ENCODE assay signal across 22 cellular contexts in genomic region chr15:78425643-78426042, GRCh38. TPM values are rescaled to one million over a fixed set of nuclear protein-coding genes. Genes with fewer than 3 reads are reported as not detected.
DNase-seq lines count a peak whose midpoint lies in the region; ATAC-seq and TF ChIP-seq lines count a peak whose summit lies in the region.
"Had no signal": no experiment of that assay in that cellular context is flagged by ENCODE, and none has a peak within 500 bp of the region (broad histone marks: within the 10 kb centered on the region; RNA-seq: fewer than 3 reads in every experiment).

No MANE protein-coding gene starts in this region.

- H3K27ac Mint-ChIP-seq in activated naive CD8-positive, alpha-beta T cell treated with anti-CD3 and anti-CD28 coated beads, Interleukin-2, amount 50 U/mL, for 24 hours, result no peak overlapping the region
- H3K27ac Mint-ChIP-seq: activated naive CD4-positive, alpha-beta T cell treated with anti-CD3 and anti-CD28 coated beads, Interleukin-2, amount 50 U/mL, for 24 hours; CD8-positive, alpha-beta T cell; GM23338; memory B cell had no signal

- H3K4me2 ChIP-seq in BLaER1 treated with 17β-estradiol and CSF1 and Interleukin-3, amounts not matched to agents 10 nM and 100 nM, result peak overlapping the region; percentile 44 to 68 (median 56); a peak in 20 of 22 replicates
- no peak overlapping the region for H3K4me2 ChIP-seq in smooth muscle cell
- H3K4me2 ChIP-seq: GM23338 had no signal

- no peak for TF ChIP-seq CTCF in smooth muscle cell (IDR thresholded peaks at IDR 0.05; ENCODE audit: borderline replicate concordance, insufficient read depth, poor library complexity, severe bottlenecking)

- no peak overlapping the region for H3K4me3 ChIP-seq in BLaER1 treated with 17β-estradiol and CSF1 and Interleukin-3, amounts not matched to agents 10 nM and 100 nM
- H3K4me3 ChIP-seq in smooth muscle cell, result no peak overlapping the region
- H3K4me3 ChIP-seq: GM23338, heart left ventricle, testis, vagina had no signal

- no peaks in the 10 kb centered on the region for H3K36me3 Mint-ChIP-seq in activated naive CD8-positive, alpha-beta T cell treated with anti-CD3 and anti-CD28 coated beads, Interleukin-2, amount 50 U/mL, for 24 hours (ENCODE audit: low read depth)
- H3K36me3 Mint-ChIP-seq: activated naive CD4-positive, alpha-beta T cell treated with anti-CD3 and anti-CD28 coated beads, Interleukin-2, amount 50 U/mL, for 24 hours; CD8-positive, alpha-beta T cell; memory B cell had no signal

- H3K36me3 ChIP-seq in BLaER1 treated with 17β-estradiol and CSF1 and Interleukin-3, amounts not matched to agents 10 nM and 100 nM, result no peaks in the 10 kb centered on the region
- H3K36me3 ChIP-seq in smooth muscle cell (ENCODE audit: low read depth), result no peaks in the 10 kb centered on the region
- H3K36me3 ChIP-seq: heart left ventricle, vagina, WERI-Rb-1 had no signal

- no peak overlapping the region for H2AFZ ChIP-seq in smooth muscle cell (ENCODE audit: low read depth)
- H2AFZ ChIP-seq: GM23338 had no signal

- peaks cover 17% of the 10 kb centered on the region for H3K4me1 Mint-ChIP-seq in activated naive CD8-positive, alpha-beta T cell treated with anti-CD3 and anti-CD28 coated beads, Interleukin-2, amount 50 U/mL, for 24 hours
- H3K4me1 Mint-ChIP-seq: GM23338 had no signal

- H3K9me3 Mint-ChIP-seq in activated naive CD8-positive, alpha-beta T cell treated with anti-CD3 and anti-CD28 coated beads, Interleukin-2, amount 50 U/mL, for 24 hours, result no peaks in the 10 kb centered on the region
- H3K9me3 Mint-ChIP-seq: activated naive CD4-positive, alpha-beta T cell treated with anti-CD3 and anti-CD28 coated beads, Interleukin-2, amount 50 U/mL, for 24 hours; CD8-positive, alpha-beta T cell; central memory CD8-positive, alpha-beta T cell; GM23338; memory B cell had no signal

- peak overlapping the region; percentile 0 for H3K4me3 Mint-ChIP-seq in activated naive CD8-positive, alpha-beta T cell treated with anti-CD3 and anti-CD28 coated beads, Interleukin-2, amount 50 U/mL, for 24 hours
- H3K4me3 Mint-ChIP-seq: activated naive CD4-positive, alpha-beta T cell treated with anti-CD3 and anti-CD28 coated beads, Interleukin-2, amount 50 U/mL, for 24 hours; CD8-positive, alpha-beta T cell; central memory CD8-positive, alpha-beta T cell; GM23338; memory B cell had no signal

- H4K20me1 ChIP-seq in BLaER1 treated with 17β-estradiol and CSF1 and Interleukin-3, amounts not matched to agents 10 nM and 100 nM, result no peaks in the 10 kb centered on the region
- no peaks in the 10 kb centered on the region for H4K20me1 ChIP-seq in smooth muscle cell (ENCODE audit: low read depth)

- peaks cover 0 to 9% (median 0%) of the 10 kb centered on the region in 11 experiments; a peak in 2 of 22 replicates for H3K9me3 ChIP-seq in BLaER1 treated with 17β-estradiol and CSF1 and Interleukin-3, amounts not matched to agents 10 nM and 100 nM (replicated peaks in 1 of 11)
- H3K9me3 ChIP-seq in smooth muscle cell (replicated peaks; ENCODE audit: low read depth), result no peaks in the 10 kb centered on the region
- H3K9me3 ChIP-seq: heart left ventricle, testis, vagina had no signal

- peaks cover 10% of the 10 kb centered on the region for H3K27me3 Mint-ChIP-seq in activated naive CD8-positive, alpha-beta T cell treated with anti-CD3 and anti-CD28 coated beads, Interleukin-2, amount 50 U/mL, for 24 hours

- no peaks in the 10 kb centered on the region for H3K27me3 ChIP-seq in BLaER1 treated with 17β-estradiol and CSF1 and Interleukin-3, amounts not matched to agents 10 nM and 100 nM
- peaks cover 11% of the 10 kb centered on the region for H3K27me3 ChIP-seq in smooth muscle cell (ENCODE audit: low read depth)
- H3K27me3 ChIP-seq: testis, vagina had no signal

- H3F3A ChIP-seq in smooth muscle cell (ENCODE audit: low read depth), result no peaks in the 10 kb centered on the region

- DNase-seq in KBM-7, result peak; percentile 89
- DNase-seq in OCI-M1 (lab: John Stamatoyannopoulos, UW), result peak; percentile 66
- DNase-seq in activated naive CD8-positive, alpha-beta T cell treated with anti-CD3 and anti-CD28 coated beads, Interleukin-2, amount 50 U/mL, for 24 hours, result no peak
- no peak for DNase-seq in cortex of kidney (lab: John Stamatoyannopoulos, UW)
- no peak for DNase-seq in smooth muscle cell (lab: John Stamatoyannopoulos, UW; ENCODE audit: unreplicated experiment)
- DNase-seq: activated CD4-positive, alpha-beta T cell treated with anti-CD3 and anti-CD28 coated beads, Interleukin-2, amount 50 U/mL, for 4 hours; CD8-positive, alpha-beta T cell; heart left ventricle; left colon; NCI-H1436 treated with DMSO at 0.1 percent for 48 hours; NCI-H524; nucleus accumbens; SW 1271; testis; WERI-Rb-1 had no signal

- in situ Hi-C loops in KBM-7 (cut with MboI; ENCODE audit: low pct_unique_long_range_greater_than_20kb, low sequenced_read_pairs), result no loop called here

- peak overlapping the region in 2 of 11 experiments; percentile 24 to 27; a peak in 3 of 22 replicates for H3K27ac ChIP-seq in BLaER1 treated with 17β-estradiol and CSF1 and Interleukin-3, amounts not matched to agents 10 nM and 100 nM
- no peak overlapping the region for H3K27ac ChIP-seq in smooth muscle cell (ENCODE audit: low read depth)
- H3K27ac ChIP-seq: heart left ventricle, testis, vagina, WERI-Rb-1 had no signal

- H3K9ac ChIP-seq in BLaER1 treated with 17β-estradiol and CSF1 and Interleukin-3, amounts not matched to agents 10 nM and 100 nM, result no peak overlapping the region; a peak in 1 of 22 replicates
- no peak overlapping the region for H3K9ac ChIP-seq in smooth muscle cell (ENCODE audit: low read depth)

- 85% methylated on average over 1 of the region's 1 CpG for whole genome bisulfite sequencing in smooth muscle cell (ENCODE audit: low lambda C conversion rate)

- H3K79me2 ChIP-seq in smooth muscle cell (ENCODE audit: low read depth), result no peaks in the 10 kb centered on the region

- H3K4me1 ChIP-seq in BLaER1 treated with 17β-estradiol and CSF1 and Interleukin-3, amounts not matched to agents 10 nM and 100 nM, result peaks cover 12 to 27% (median 18%) of the 10 kb centered on the region in 10 experiments
- no peaks in the 10 kb centered on the region for H3K4me1 ChIP-seq in smooth muscle cell (ENCODE audit: low read depth)
- H3K4me1 ChIP-seq: testis had no signal

- ATAC-seq in activated naive CD8-positive, alpha-beta T cell treated with anti-CD3 and anti-CD28 coated beads, Interleukin-2, amount 50 U/mL, for 24 hours, result peak; percentile 75
- ATAC-seq in GM19351 (IDR thresholded peaks at IDR 0.05; ENCODE audit: unreplicated experiment), result no peak
- ATAC-seq: CD8-positive, alpha-beta T cell; GM23338; heart left ventricle; left colon had no signal

RNA-seq across cellular contexts. Expression of gene IREB2, which starts 12.4 kb away (rescaled TPM):
- total RNA-seq in smooth muscle cell, result 34.3 and 52.0 TPM in 2 replicates
- 13.6 and 14.1 TPM in 2 replicates for polyA plus RNA-seq in smooth muscle cell

Comparison
In these comparisons a context has a peak if more than half of its experiments do, and no peak if none do; other contexts are left out.
1. DNase-seq: peak in KBM-7 (single experiment) and OCI-M1 (single experiment); none in activated naive CD8-positive, alpha-beta T cell treated with anti-CD3 and anti-CD28 coated beads, Interleukin-2, amount 50 U/mL, for 24 hours (single experiment), cortex of kidney (single experiment) and smooth muscle cell (single experiment).